Comparison of ENCODE assay signal across 8 cellular contexts in genomic region chr1:12166834-12167492, GRCh38. TPM values are rescaled to one million over a fixed set of nuclear protein-coding genes. Genes with fewer than 3 reads are reported as not detected.
DNase-seq lines count a peak whose midpoint lies in the region; ATAC-seq, FAIRE-seq and TF ChIP-seq lines count a peak whose summit lies in the region.

Gene TNFRSF1B (plus strand): TSS chr1:12166991. CDS start chr1:12167092, 101 bp downstream.

- H3K4me1 ChIP-seq in GM23338 (ENCODE audit: insufficient read depth) (no peaks in the 10 kb centered on the region; the same call in 1 of the 2 replicates), gastroesophageal sphincter (peaks cover 0 to 48% (median 6%) of the 10 kb centered on the region in 3 donors), pancreas (peaks cover 0 to 2% (median 0%) of the 10 kb centered on the region in 3 donors), vagina (peaks cover 50% of the 10 kb centered on the region)

- H2AFZ ChIP-seq in GM23338 = peak within 1 kb of the TSS; percentile 92

- peak within 1 kb of the TSS; percentile 74 for H3K4me2 ChIP-seq in GM23338

- no peaks in the 10 kb centered on the region for H3K79me2 ChIP-seq in GM23338 (replicated peaks; ENCODE audit: insufficient read depth)

- TF ChIP-seq CTCF in GM06990 (IDR thresholded peaks at IDR 0.05; ENCODE audit: insufficient read depth, low read length, poor library complexity, severe bottlenecking) (no peak), GM23338 (conservative IDR thresholded peaks at IDR 0.05; ENCODE audit: low read depth in 2 of 2) (no peak), gastroesophageal sphincter (IDR thresholded peaks at IDR 0.05) (no peak), pancreas (IDR thresholded peaks at IDR 0.05) (no peak), vagina (IDR thresholded peaks at IDR 0.05) (no peak)

- H3K27me3 Mint-ChIP-seq in GM23338 (ENCODE audit: insufficient read depth, low read depth, poor library complexity) = peaks cover 22% of the 10 kb centered on the region

- no peaks in the 10 kb centered on the region for H3F3A ChIP-seq in GM23338 (replicated peaks; ENCODE audit: low read depth)

- peaks cover 12% of the 10 kb centered on the region; the same call in 2 of the 3 replicates for H3K4me1 Mint-ChIP-seq in GM23338

- H3K36me3 ChIP-seq in GM06990 (ENCODE audit: control insufficient read depth, insufficient read depth, low read length) = peaks cover 5% of the 10 kb centered on the region; the same call in 1 of the 2 replicates
- no peaks in the 10 kb centered on the region; the same call in 1 of the 2 replicates for H3K36me3 ChIP-seq in GM23338 (ENCODE audit: insufficient read depth)
- H3K36me3 ChIP-seq in gastroesophageal sphincter = no peaks in the 10 kb centered on the region
- no peaks in the 10 kb centered on the region for H3K36me3 ChIP-seq in pancreas
- no peaks in the 10 kb centered on the region for H3K36me3 ChIP-seq in vagina

- TF ChIP-seq POLR2A in gastroesophageal sphincter (IDR thresholded peaks at IDR 0.05) = peak; percentile 84 to 86
- TF ChIP-seq POLR2A in vagina (IDR thresholded peaks at IDR 0.05) = peak in 1 of 2 donors; percentile 85

- H3K4me3 ChIP-seq in GM06990 (replicated peaks; ENCODE audit: low read depth, low read length) (peak within 1 kb of the TSS; percentile 68), GM23338 (peak within 1 kb of the TSS; percentile 52), gastroesophageal sphincter (peak within 1 kb of the TSS; percentile 77 to 84), pancreas (peak within 1 kb of the TSS; percentile 34 to 65 (median 42)), vagina (peak within 1 kb of the TSS; percentile 67 to 81)

- no peaks in the 10 kb centered on the region for H3K27me3 ChIP-seq in GM06990 (replicated peaks; ENCODE audit: control insufficient read depth, insufficient read depth, low read length)
- H3K27me3 ChIP-seq in GM23338 (ENCODE audit: insufficient read depth) = peaks cover 38% of the 10 kb centered on the region
- H3K27me3 ChIP-seq in gastroesophageal sphincter = peaks cover 49% of the 10 kb centered on the region
- H3K27me3 ChIP-seq in pancreas = no peaks in the 10 kb centered on the region
- no peaks in the 10 kb centered on the region for H3K27me3 ChIP-seq in vagina

- H3K9me3 ChIP-seq in gastroesophageal sphincter (no peaks in the 10 kb centered on the region), pancreas (no peaks in the 10 kb centered on the region), vagina (no peaks in the 10 kb centered on the region)

- ATAC-seq in GM23338 (peak; percentile 90), gastroesophageal sphincter (peak; percentile 77), pancreas (peak; percentile 53 to 84 (median 74))

- no peaks in the 10 kb centered on the region for H3K9me2 ChIP-seq in GM23338 (ENCODE audit: insufficient read depth)

- TF ChIP-seq EP300 in gastroesophageal sphincter (IDR thresholded peaks at IDR 0.05) = no peak

- H3K36me3 Mint-ChIP-seq in GM23338 (ENCODE audit: low read depth) = no peaks in the 10 kb centered on the region; the same call in 2 of the 3 replicates

- intact Hi-C loops in pancreas (cut with DNase I) (no loop called here), vagina (cut with DNase I) (no loop called here)

- no peak within 1 kb of the TSS for H3K27ac ChIP-seq in GM23338 (ENCODE audit: low read depth)
- peak within 1 kb of the TSS; percentile 60 to 89 (median 80) for H3K27ac ChIP-seq in gastroesophageal sphincter
- peak within 1 kb of the TSS in 2 of 4 donors; percentile 57 to 70 for H3K27ac ChIP-seq in pancreas
- H3K27ac ChIP-seq in vagina = peak within 1 kb of the TSS; percentile 90

- no peaks in the 10 kb centered on the region for H3K9me3 Mint-ChIP-seq in GM23338

- FAIRE-seq in pancreas (lab: Jason Lieb, UNC) = no peak

- DNase-seq in GM06990 (ENCODE audit: extremely low read depth, insufficient read length) (peak; percentile 83), GM23338 (ENCODE audit: low spot score) (peak; percentile 87), activated gamma-delta T cell (lab: John Stamatoyannopoulos, UW) (peak; percentile 53), pancreas (peak in 3 of 6 donors; percentile 38 to 83 (median 45)), vagina (ENCODE audit: extremely low spot score in 2 of 2) (no peak), NCI-H774 (lab: John Stamatoyannopoulos, UW) (no peak)

- no peaks in the 10 kb centered on the region for H4K20me1 ChIP-seq in GM23338 (replicated peaks; ENCODE audit: insufficient read depth)

- WGBS in gastroesophageal sphincter (ENCODE audit: low coverage in 1 of 2), 2 donors = 0% methylated on average over 4 of the region's 79 CpGs; no CpG with 5 or more reads in 1 of the 2 donors
- WGBS in pancreas, 2 donors = 2 to 4% methylated on average over 29 to 79 of the region's 79 CpGs

- H3K27ac Mint-ChIP-seq in GM23338 = no peak within 1 kb of the TSS

- peak within 1 kb of the TSS; percentile 59 for H3K4me3 Mint-ChIP-seq in GM23338

TF ChIP-seq in GM23338, 12 proteins besides CTCF, POLR2A, EP300 and RAD21:
- TF ChIP-seq POLR2AphosphoS5 (IDR thresholded peaks at IDR 0.05; ENCODE audit: low read depth) (peak; percentile 53; the same call in 1 of the 2 replicates), JUNB (IDR thresholded peaks at IDR 0.05; ENCODE audit: unreplicated experiment) (no peak), NANOG (IDR thresholded peaks at IDR 0.05; ENCODE audit: borderline replicate concordance) (no peak)
TF ChIP-seq in GM23338: peak in this region for 1.

TF ChIP-seq in PFSK-1, 5 proteins besides CTCF, POLR2A, EP300 and RAD21:
- no peak for TF ChIP-seq REST (IDR thresholded peaks at IDR 0.05; ENCODE audit: insufficient read depth in 1 of 2, low read depth in 2 of 2, low read length in 2 of 2)
- TF ChIP-seq TAF1 (IDR thresholded peaks at IDR 0.05; ENCODE audit: borderline replicate concordance, insufficient read depth, low read length) = 0 out of 2 replicates have a peak, but pooled peaks have one; percentile 28

RNA-seq across cellular contexts. Expression of gene TNFRSF1B, which starts in this region (rescaled TPM):
- 1.8 and 4.1 TPM in 2 replicates for total RNA-seq in GM23338 (2014; rRNA removed; shearing (Covaris generic))
- polyA plus RNA-seq in GM23338 (2016; fragmentation: Nextera tagmentation; extraction: Ambion mirVana) = 0.68 and 0.91 TPM in 2 replicates
- polyA plus RNA-seq in PFSK-1 (2012; ENCODE audit: insufficient read length, low read depth) = 45.5 TPM
- 10 to 100 TPM; 10.9 to 34.9 (median 31.0) TPM for total RNA-seq in gastroesophageal sphincter
- 10 to 100 TPM in 2 of 6 donors, 1 to 10 TPM in 4; 2.1 to 20.2 (median 5.9) TPM for total RNA-seq in pancreas
- 1 to 10 TPM; 3.5 to 4.0 TPM for polyA plus RNA-seq in pancreas
- 41.0 TPM for total RNA-seq in vagina

Comparison
In these comparisons a context has a peak if more than half of its experiments do, and no peak if none do; other contexts are left out.
1. DNase-seq: peak in GM06990 (single experiment), GM23338 (single experiment) and activated gamma-delta T cell (single experiment); none in vagina (0 of 2) and NCI-H774 (single experiment).
2. Peak in every context shown above with its lines, with median percentiles within 50 percentile points of each other: H3K4me3 ChIP-seq and ATAC-seq.